21 cellular contexts compared by ENCODE assay signal in genomic region chr3:128466840-128467541, GRCh38. TPM values are rescaled to one million over a fixed set of nuclear protein-coding genes. Genes with fewer than 3 reads are reported as not detected.
DNase-seq lines count a peak whose midpoint lies in the region; ATAC-seq, FAIRE-seq and TF ChIP-seq lines count a peak whose summit lies in the region.
"Had no signal": no experiment of that assay in that cellular context is flagged by ENCODE, and none has a peak within 500 bp of the region (broad histone marks: within the 10 kb centered on the region; RNA-seq: fewer than 3 reads in every experiment).

Gene DNAJB8 (minus strand): TSS chr3:128466890. CDS start chr3:128463245, 3,645 bp downstream.

- H2BK120ac ChIP-seq in neuronal stem cell (ENCODE audit: low read depth, low read length): no peak within 1 kb of the TSS

- H3K4me1 ChIP-seq in neuronal stem cell (ENCODE audit: control insufficient read depth in 2 of 2, insufficient read depth in 1 of 2, low read depth in 1 of 2, low read length in 2 of 2) (peaks cover 0 to 2% of the 10 kb centered on the region in 2 donors), PC-3 (ENCODE audit: insufficient read depth, low read length) (no peaks in the 10 kb centered on the region)
- H3K4me1 ChIP-seq: A549, colonic mucosa, stomach, uterus had no signal

- H3K9me3 ChIP-seq in neuronal stem cell (replicated peaks in 1 of 2; ENCODE audit: control insufficient read depth in 2 of 2, insufficient read depth in 1 of 2, low read depth in 1 of 2, low read length in 2 of 2) (peaks cover 0 to 4% of the 10 kb centered on the region in 2 donors), PC-3 (ENCODE audit: low read length) (no peaks in the 10 kb centered on the region)
- H3K9me3 ChIP-seq: A549, colonic mucosa, stomach, uterus had no signal

- H3K4me1 Mint-ChIP-seq in activated CD8-positive, alpha-beta memory T cell treated with anti-CD3 and anti-CD28 coated beads, Interleukin-2, amount 10 ng/mL, durations not matched to agents 7 days and 5 days: peaks cover 7% of the 10 kb centered on the region
- peaks cover 16% of the 10 kb centered on the region for H3K4me1 Mint-ChIP-seq in activated T-helper 2 cell treated with anti-CD3 and anti-CD28 coated beads, Interferon-gamma antibody, Interleukin-2, Interleukin-4, amounts not matched to agents 10 μg/mL and 5 μg/mL and 100 μg/mL, durations not matched to agents 14 hours and 24 hours and 36 hours (ENCODE audit: low read depth)
- H3K4me1 Mint-ChIP-seq: CD14-positive monocyte had no signal

- no peak within 1 kb of the TSS for H2BK15ac ChIP-seq in neuronal stem cell (ENCODE audit: low read length)

- no peaks in the 10 kb centered on the region for H4K20me1 ChIP-seq in PC-3 (ENCODE audit: low read length)

- no peak within 1 kb of the TSS for H3K4me3 ChIP-seq in neuronal stem cell (ENCODE audit: low read length in 2 of 2)
- H3K4me3 ChIP-seq in brain microvascular endothelial cell (ENCODE audit: low read depth, low read length): no peak within 1 kb of the TSS
- H3K4me3 ChIP-seq in PC-3 (ENCODE audit: low read length): no peak within 1 kb of the TSS
- H3K4me3 ChIP-seq: A549, colonic mucosa, stomach, uterus had no signal

- H3K4me2 ChIP-seq in neuronal stem cell (ENCODE audit: insufficient read depth, low read length, poor library complexity, severe bottlenecking) (no peak within 1 kb of the TSS), PC-3 (ENCODE audit: low read length) (no peak within 1 kb of the TSS)
- H3K4me2 ChIP-seq: A549 had no signal

- H2AFZ ChIP-seq in neuronal stem cell (ENCODE audit: low read length): no peak within 1 kb of the TSS
- H2AFZ ChIP-seq in PC-3 (ENCODE audit: low read length): no peak within 1 kb of the TSS

- TF ChIP-seq CTCF in brain microvascular endothelial cell (IDR thresholded peaks at IDR 0.05; ENCODE audit: low read depth, low read length, missing control alignments) (no peak), PC-3 (conservative IDR thresholded peaks at IDR 0.05; ENCODE audit: low read depth, low read length) (no peak)

- peak; percentile 50 for DNase-seq in activated CD8-positive, alpha-beta memory T cell treated with anti-CD3 and anti-CD28 coated beads, Interleukin-2, amount 10 ng/mL, durations not matched to agents 7 days and 5 days
- DNase-seq in activated CD8-positive, alpha-beta memory T cell treated with anti-CD3 and anti-CD28 coated beads, Interleukin-2, amount 50 U/mL, for 48 hours: no peak
- DNase-seq in HTR-8/SVneo (ENCODE audit: insufficient read length, low spot score) (no peak), neuronal stem cell (ENCODE audit: low spot score) (no peak), brain microvascular endothelial cell (no peak), SKM-1 (lab: John Stamatoyannopoulos, UW; ENCODE audit: unreplicated experiment) (no peak), PC-3 (no peak)
- peak; percentile 16 for DNase-seq in activated T-helper 2 cell treated with anti-CD3 and anti-CD28 coated beads, Interferon-gamma antibody, Interleukin-2, Interleukin-4, amounts not matched to agents 10 μg/mL and 5 μg/mL and 100 μg/mL, durations not matched to agents 14 hours and 24 hours and 36 hours (ENCODE audit: low spot score)
- DNase-seq: colonic mucosa, Kasumi-1, NCI-H1417 treated with DMSO at 0.1 percent for 48 hours, stomach, uterus had no signal

- no peaks in the 10 kb centered on the region for H3K79me1 ChIP-seq in neuronal stem cell (ENCODE audit: low read depth, low read length)

- H3K14ac ChIP-seq in neuronal stem cell (ENCODE audit: low read length): peak within 1 kb of the TSS; percentile 26

- H3K18ac ChIP-seq in neuronal stem cell (ENCODE audit: low read length): peak within 1 kb of the TSS; percentile 49

- in situ Hi-C loops in brain microvascular endothelial cell (cut with HindIII; ENCODE audit: low pct_ligation_motif_present, low sequenced_read_pairs): no loop called here

- H4K91ac ChIP-seq in neuronal stem cell (ENCODE audit: low read depth, low read length, poor library complexity): peak within 1 kb of the TSS; percentile 85

- H3K9me2 ChIP-seq in PC-3 (replicated peaks; ENCODE audit: low read length): no peaks in the 10 kb centered on the region

- no peaks in the 10 kb centered on the region for H3K36me3 ChIP-seq in neuronal stem cell (replicated peaks in 1 of 2; ENCODE audit: control insufficient read depth in 2 of 2, insufficient read depth in 2 of 2, low read length in 2 of 2)
- no peaks in the 10 kb centered on the region for H3K36me3 ChIP-seq in brain microvascular endothelial cell (replicated peaks)
- no peaks in the 10 kb centered on the region for H3K36me3 ChIP-seq in PC-3 (ENCODE audit: low read depth, low read length)
- H3K36me3 ChIP-seq: colonic mucosa, stomach, uterus had no signal

- no peak within 1 kb of the TSS for H4K8ac ChIP-seq in neuronal stem cell (ENCODE audit: low read depth, low read length)

- H2BK12ac ChIP-seq in neuronal stem cell (ENCODE audit: low read length): no peak within 1 kb of the TSS

- no peak within 1 kb of the TSS for H3K27ac ChIP-seq in neuronal stem cell (replicated peaks; ENCODE audit: low read length)
- no peak within 1 kb of the TSS for H3K27ac ChIP-seq in brain microvascular endothelial cell
- H3K27ac ChIP-seq in PC-3 (ENCODE audit: low read length): no peak within 1 kb of the TSS
- H3K27ac ChIP-seq: A549, colonic mucosa, stomach, uterus had no signal

- H3K9me3 Mint-ChIP-seq in activated CD8-positive, alpha-beta memory T cell treated with anti-CD3 and anti-CD28 coated beads, Interleukin-2, amount 10 ng/mL, durations not matched to agents 7 days and 5 days (ENCODE audit: low read depth): no peaks in the 10 kb centered on the region
- no peaks in the 10 kb centered on the region for H3K9me3 Mint-ChIP-seq in activated T-helper 2 cell treated with anti-CD3 and anti-CD28 coated beads, Interferon-gamma antibody, Interleukin-2, Interleukin-4, amounts not matched to agents 10 μg/mL and 5 μg/mL and 100 μg/mL, durations not matched to agents 14 hours and 24 hours and 36 hours

- peak within 1 kb of the TSS; percentile 14 for H2BK5ac ChIP-seq in neuronal stem cell (ENCODE audit: low read length)

- no peaks in the 10 kb centered on the region for H3K36me3 Mint-ChIP-seq in activated CD8-positive, alpha-beta memory T cell treated with anti-CD3 and anti-CD28 coated beads, Interleukin-2, amount 10 ng/mL, durations not matched to agents 7 days and 5 days
- no peaks in the 10 kb centered on the region for H3K36me3 Mint-ChIP-seq in activated T-helper 2 cell treated with anti-CD3 and anti-CD28 coated beads, Interferon-gamma antibody, Interleukin-2, Interleukin-4, amounts not matched to agents 10 μg/mL and 5 μg/mL and 100 μg/mL, durations not matched to agents 14 hours and 24 hours and 36 hours (ENCODE audit: low read depth)
- H3K36me3 Mint-ChIP-seq: CD14-positive monocyte had no signal

- no peak within 1 kb of the TSS for H3K27ac Mint-ChIP-seq in activated CD8-positive, alpha-beta memory T cell treated with anti-CD3 and anti-CD28 coated beads, Interleukin-2, amount 10 ng/mL, durations not matched to agents 7 days and 5 days
- H3K27ac Mint-ChIP-seq in activated T-helper 2 cell treated with anti-CD3 and anti-CD28 coated beads, Interferon-gamma antibody, Interleukin-2, Interleukin-4, amounts not matched to agents 10 μg/mL and 5 μg/mL and 100 μg/mL, durations not matched to agents 14 hours and 24 hours and 36 hours: no peak within 1 kb of the TSS

- peak within 1 kb of the TSS; percentile 53 for H3K9ac ChIP-seq in neuronal stem cell (ENCODE audit: low read depth, low read length, poor library complexity)
- H3K9ac ChIP-seq in PC-3 (ENCODE audit: low read length): no peak within 1 kb of the TSS

- H2AK5ac ChIP-seq in neuronal stem cell (ENCODE audit: low read depth, low read length): peak within 1 kb of the TSS; percentile 13

- no peaks in the 10 kb centered on the region for H3F3A ChIP-seq in PC-3 (ENCODE audit: low read length, unreplicated experiment)

- H3K23ac ChIP-seq in neuronal stem cell (ENCODE audit: low read depth, low read length, poor library complexity): peak within 1 kb of the TSS; percentile 76

- CTCF ChIA-PET in activated CD8-positive, alpha-beta memory T cell treated with anti-CD3 and anti-CD28 coated beads, Interleukin-2, amount 10 ng/mL, durations not matched to agents 7 days and 5 days (lab: Charles Lee): no interaction called here
- CTCF ChIA-PET in PC-3 (lab: Charles Lee): no interaction called here

- H3K4me3 Mint-ChIP-seq in activated CD8-positive, alpha-beta memory T cell treated with anti-CD3 and anti-CD28 coated beads, Interleukin-2, amount 10 ng/mL, durations not matched to agents 7 days and 5 days: no peak within 1 kb of the TSS
- H3K4me3 Mint-ChIP-seq in activated T-helper 2 cell treated with anti-CD3 and anti-CD28 coated beads, Interferon-gamma antibody, Interleukin-2, Interleukin-4, amounts not matched to agents 10 μg/mL and 5 μg/mL and 100 μg/mL, durations not matched to agents 14 hours and 24 hours and 36 hours (ENCODE audit: low read depth): no peak within 1 kb of the TSS

- no CpG with 5 or more reads among the region's 14 CpGs for WGBS in neuronal stem cell (ENCODE audit: extremely low coverage in 2 of 2, insufficient read length in 2 of 2, insufficient replicate concordance in 1 of 2), 2 donors

- BruUV-seq in PC-3 (replicated peaks; lab: Mats Ljungman, UMichigan): no TSS peak

- no peaks in the 10 kb centered on the region for H3K79me2 ChIP-seq in PC-3 (ENCODE audit: low read length)

- peak; percentile 32 for ATAC-seq in activated CD8-positive, alpha-beta memory T cell treated with anti-CD3 and anti-CD28 coated beads, Interleukin-2, amount 10 ng/mL, durations not matched to agents 7 days and 5 days
- ATAC-seq in PC-3: no peak
- ATAC-seq: A549, SK-N-SH treated with all-trans-retinoic acid at 6 μM for 48 hours had no signal

- peak; percentile 44 for FAIRE-seq in HTR-8/SVneo (lab: Jason Lieb, UNC)
- FAIRE-seq: A549, astrocyte, frontal cortex, RCC 7860 had no signal

- POLR2A ChIA-PET in PC-3 (lab: Charles Lee; ENCODE audit: unreplicated experiment): no interaction called here

- H3K27me3 Mint-ChIP-seq in activated CD8-positive, alpha-beta memory T cell treated with anti-CD3 and anti-CD28 coated beads, Interleukin-2, amount 10 ng/mL, durations not matched to agents 7 days and 5 days: peaks cover 12% of the 10 kb centered on the region
- peaks cover 22% of the 10 kb centered on the region for H3K27me3 Mint-ChIP-seq in activated T-helper 2 cell treated with anti-CD3 and anti-CD28 coated beads, Interferon-gamma antibody, Interleukin-2, Interleukin-4, amounts not matched to agents 10 μg/mL and 5 μg/mL and 100 μg/mL, durations not matched to agents 14 hours and 24 hours and 36 hours (ENCODE audit: low read depth)

- H3K27me3 ChIP-seq in neuronal stem cell (ENCODE audit: control insufficient read depth in 3 of 3, insufficient read depth in 3 of 3, low read depth in 1 of 3, low read length in 3 of 3) (peaks cover 0 to 83% (median 5%) of the 10 kb centered on the region in 3 experiments), brain microvascular endothelial cell (replicated peaks) (peaks cover 28% of the 10 kb centered on the region), PC-3 (ENCODE audit: low read length) (no peaks in the 10 kb centered on the region)
- H3K27me3 ChIP-seq: colonic mucosa, uterus had no signal

- intact Hi-C loops in activated T-helper 2 cell treated with anti-CD3 and anti-CD28 coated beads, Interferon-gamma antibody, Interleukin-2, Interleukin-4, amounts not matched to agents 10 μg/mL and 5 μg/mL and 100 μg/mL, durations not matched to agents 14 hours and 24 hours and 36 hours (cut with micrococcal nuclease): no loop called here
- intact Hi-C loops in PC-3 (cut with micrococcal nuclease): no loop called here

- no peak within 1 kb of the TSS for H3K4ac ChIP-seq in neuronal stem cell (ENCODE audit: low read length)

RNA-seq across cellular contexts. Expression of gene DNAJB8, which starts in this region (rescaled TPM):
- not detected for total RNA-seq in activated CD8-positive, alpha-beta memory T cell treated with anti-CD3 and anti-CD28 coated beads, Interleukin-2, amount 10 ng/mL, durations not matched to agents 7 days and 5 days
- total RNA-seq in activated T-helper 2 cell treated with anti-CD3 and anti-CD28 coated beads, Interferon-gamma antibody, Interleukin-2, Interleukin-4, amounts not matched to agents 10 μg/mL and 5 μg/mL and 100 μg/mL, durations not matched to agents 14 hours and 24 hours and 36 hours: not detected in 2 replicates
- not detected for polyA plus RNA-seq in neuronal stem cell (2013, experiment 1 of 2)
- polyA plus RNA-seq in neuronal stem cell (2013, experiment 2 of 2): not detected
- total RNA-seq in PC-3 (2014; rRNA removed): not detected in 2 replicates
- total RNA-seq: astrocyte, colonic mucosa, frontal cortex, mucosa of gallbladder, osteocyte, stomach, uterus had no signal
- polyA plus RNA-seq: A549, CD14-positive monocyte, stomach had no signal

Comparison
In these comparisons a context has a peak if more than half of its experiments do, and no peak if none do; other contexts are left out.
1. Peak in DNase-seq and ATAC-seq in activated CD8-positive, alpha-beta memory T cell treated with anti-CD3 and anti-CD28 coated beads, Interleukin-2, amount 10 ng/mL, durations not matched to agents 7 days and 5 days; RNA of the gene not detected or under 1 TPM.
2. Peak in DNase-seq in activated T-helper 2 cell treated with anti-CD3 and anti-CD28 coated beads, Interferon-gamma antibody, Interleukin-2, Interleukin-4, amounts not matched to agents 10 μg/mL and 5 μg/mL and 100 μg/mL, durations not matched to agents 14 hours and 24 hours and 36 hours; RNA of the gene not detected or under 1 TPM.